Comparison of ENCODE assay signal across 1 cellular context in the genomic region with DNA sequence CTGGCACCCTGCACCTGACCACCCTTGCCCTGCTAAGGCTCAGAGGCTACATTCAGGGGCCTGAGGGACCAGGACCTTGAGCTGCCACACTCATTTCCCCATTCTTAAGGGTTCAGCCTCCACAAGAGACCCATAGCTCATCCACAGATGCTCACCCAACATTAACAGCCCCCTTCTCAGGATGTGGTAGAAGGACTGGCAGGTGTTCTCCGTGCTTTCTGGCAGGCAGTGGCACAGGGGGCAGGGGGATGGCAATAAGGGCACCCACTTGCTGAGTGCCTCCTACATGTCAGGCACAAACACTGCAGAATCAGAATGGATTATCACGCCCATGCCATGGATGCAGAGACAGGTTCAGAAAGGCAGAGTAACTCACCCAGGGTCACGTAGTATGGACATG.
TF ChIP-seq lines count a peak whose summit lies in the region.

No MANE protein-coding gene starts in this region.

TF ChIP-seq in HCT116, 20 proteins besides CTCF, POLR2A, EP300 and RAD21:
- TF ChIP-seq, protein P1, sequence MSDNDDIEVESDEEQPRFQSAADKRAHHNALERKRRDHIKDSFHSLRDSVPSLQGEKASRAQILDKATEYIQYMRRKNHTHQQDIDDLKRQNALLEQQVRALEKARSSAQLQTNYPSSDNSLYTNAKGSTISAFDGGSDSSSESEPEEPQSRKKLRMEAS (IDR thresholded peaks at IDR 0.05): no peak
- TF ChIP-seq FOSL1 (IDR thresholded peaks at IDR 0.05; ENCODE audit: low read depth): no peak
- TF ChIP-seq ZNF274 (IDR thresholded peaks at IDR 0.05; ENCODE audit: low read depth, low read length): no peak
- TF ChIP-seq, protein P2, sequence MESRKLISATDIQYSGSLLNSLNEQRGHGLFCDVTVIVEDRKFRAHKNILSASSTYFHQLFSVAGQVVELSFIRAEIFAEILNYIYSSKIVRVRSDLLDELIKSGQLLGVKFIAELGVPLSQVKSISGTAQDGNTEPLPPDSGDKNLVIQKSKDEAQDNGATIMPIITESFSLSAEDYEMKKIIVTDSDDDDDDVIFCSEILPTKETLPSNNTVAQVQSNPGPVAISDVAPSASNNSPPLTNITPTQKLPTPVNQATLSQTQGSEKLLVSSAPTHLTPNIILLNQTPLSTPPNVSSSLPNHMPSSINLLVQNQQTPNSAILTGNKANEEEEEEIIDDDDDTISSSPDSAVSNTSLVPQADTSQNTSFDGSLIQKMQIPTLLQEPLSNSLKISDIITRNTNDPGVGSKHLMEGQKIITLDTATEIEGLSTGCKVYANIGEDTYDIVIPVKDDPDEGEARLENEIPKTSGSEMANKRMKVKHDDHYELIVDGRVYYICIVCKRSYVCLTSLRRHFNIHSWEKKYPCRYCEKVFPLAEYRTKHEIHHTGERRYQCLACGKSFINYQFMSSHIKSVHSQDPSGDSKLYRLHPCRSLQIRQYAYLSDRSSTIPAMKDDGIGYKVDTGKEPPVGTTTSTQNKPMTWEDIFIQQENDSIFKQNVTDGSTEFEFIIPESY (IDR thresholded peaks at IDR 0.05; ENCODE audit: extremely low read depth, insufficient replicate concordance, low read length): no peak
- no peak for TF ChIP-seq ELF1 (IDR thresholded peaks at IDR 0.05; ENCODE audit: borderline replicate concordance, low read depth)
- no peak for TF ChIP-seq TCF7L2 (IDR thresholded peaks at IDR 0.05; ENCODE audit: borderline replicate concordance, extremely low read depth, insufficient read depth, insufficient read length)
- TF ChIP-seq, protein P3, sequence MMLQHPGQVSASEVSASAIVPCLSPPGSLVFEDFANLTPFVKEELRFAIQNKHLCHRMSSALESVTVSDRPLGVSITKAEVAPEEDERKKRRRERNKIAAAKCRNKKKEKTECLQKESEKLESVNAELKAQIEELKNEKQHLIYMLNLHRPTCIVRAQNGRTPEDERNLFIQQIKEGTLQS (IDR thresholded peaks at IDR 0.05): no peak
- no peak for TF ChIP-seq EGR1 (IDR thresholded peaks at IDR 0.05; ENCODE audit: low read depth)
- TF ChIP-seq CBX3 (IDR thresholded peaks at IDR 0.05; ENCODE audit: low read depth): no peak
- no peak for TF ChIP-seq ZFX (IDR thresholded peaks at IDR 0.05)
